Comparison of ENCODE assay signal across 11 cellular contexts in genomic region chr4:13543091-13543581, GRCh38. TPM values are rescaled to one million over a fixed set of nuclear protein-coding genes. Genes with fewer than 3 reads are reported as not detected.
DNase-seq lines count a peak whose midpoint lies in the region; ATAC-seq, FAIRE-seq and TF ChIP-seq lines count a peak whose summit lies in the region.
"Had no signal": no experiment of that assay in that cellular context is flagged by ENCODE, and none has a peak within 500 bp of the region (broad histone marks: within the 10 kb centered on the region; RNA-seq: fewer than 3 reads in every experiment).

No MANE protein-coding gene starts in this region.

- no peak overlapping the region for H2AK5ac ChIP-seq in H9 (ENCODE audit: insufficient read length, low read length)

- no peak overlapping the region for H3K18ac ChIP-seq in H9 (ENCODE audit: insufficient read length, low read depth, low read length)

- no peak overlapping the region for H3K56ac ChIP-seq in H9 (ENCODE audit: insufficient read length, low read depth, low read length)

- H3K4me3 Mint-ChIP-seq in H9 = peak overlapping the region; percentile 73 to 93
- peak overlapping the region; percentile 34 for H3K4me3 Mint-ChIP-seq in natural killer cell treated with Interleukin-12 subunit alpha and Interleukin-12 subunit beta and Interleukin-15 and Interleukin-18, amount 100 ng/mL, for 72 hours

- H3K14ac ChIP-seq in H9 (ENCODE audit: insufficient read depth, low read length) = no peak overlapping the region; the same call in 1 of the 2 replicates

- no peak overlapping the region for H4K91ac ChIP-seq in H9 (ENCODE audit: insufficient read length, low read depth, low read length)

- no peak overlapping the region for H2BK120ac ChIP-seq in H9 (ENCODE audit: low read depth, low read length, poor library complexity, severe bottlenecking)

- no peak overlapping the region for H3T11ph ChIP-seq in H9 (ENCODE audit: low read length)

- no peak overlapping the region for H2BK5ac ChIP-seq in H9 (ENCODE audit: insufficient read length, low read length)

- H4K20me1 ChIP-seq in H9 (ENCODE audit: control insufficient read depth, insufficient read depth, insufficient read length) = peaks cover 3% of the 10 kb centered on the region

- no CpG with 5 or more reads among the region's 13 CpGs for WGBS in H9 (ENCODE audit: extremely low coverage, insufficient read length, low lambda C conversion rate)
- WGBS in ectodermal cell, 2 experiments = 52 to 55% methylated on average over 13 of the region's 13 CpGs

- H3K4me1 ChIP-seq in H9 (ENCODE audit: insufficient read depth, low read length) = no peaks in the 10 kb centered on the region
- H3K4me1 ChIP-seq in ectodermal cell (ENCODE audit: control insufficient read depth, insufficient read depth, low read length) = no peaks in the 10 kb centered on the region

- DNase-seq in AG20443 (ENCODE audit: low spot score) (peak; percentile 13), H9 (no peak), GM19240 (ENCODE audit: insufficient read length, low spot score) (no peak), D721Med (ENCODE audit: insufficient read length, low spot score) (no peak)
- DNase-seq in natural killer cell treated with Interleukin-12 subunit alpha and Interleukin-12 subunit beta and Interleukin-15 and Interleukin-18, amount 100 ng/mL, for 72 hours (ENCODE audit: low spot score) = no peak
- DNase-seq in NK-92 treated with Interleukin-12 subunit alpha and Interleukin-12 subunit beta, amount 100 ng/mL, for 24 hours (lab: John Stamatoyannopoulos, UW) = no peak
- DNase-seq: activated CD4-positive, alpha-beta T cell treated with anti-CD3 and anti-CD28 coated beads for 48 hours; esophagus squamous epithelium had no signal

- peaks cover 25% of the 10 kb centered on the region for H3K23me2 ChIP-seq in H9 (ENCODE audit: insufficient read length, low read depth, low read length, poor library complexity, severe bottlenecking)

- H3K4ac ChIP-seq in H9 (ENCODE audit: low read depth, low read length) = no peak overlapping the region

- no peak overlapping the region for H3K27ac ChIP-seq in H9 (ENCODE audit: insufficient read length, low read depth, low read length)
- no peak overlapping the region for H3K27ac ChIP-seq in ectodermal cell (ENCODE audit: insufficient read depth, low read depth, low read length, poor library complexity, severe bottlenecking)
- H3K27ac ChIP-seq: esophagus squamous epithelium had no signal

- H2BK20ac ChIP-seq in H9 (ENCODE audit: low read depth, low read length, poor library complexity, severe bottlenecking) = no peak overlapping the region

- TF ChIP-seq CTCF in H9 (conservative IDR thresholded peaks at IDR 0.05) (no peak), D721Med (IDR thresholded peaks at IDR 0.05; ENCODE audit: insufficient read depth, missing control alignments) (no peak)

- H3K27me3 Mint-ChIP-seq in H9 (ENCODE audit: low read depth) = peaks cover 94% of the 10 kb centered on the region
- H3K27me3 Mint-ChIP-seq in natural killer cell treated with Interleukin-12 subunit alpha and Interleukin-12 subunit beta and Interleukin-15 and Interleukin-18, amount 100 ng/mL, for 72 hours = peaks cover 40 to 61% of the 10 kb centered on the region in 2 donors

- H3K9ac ChIP-seq in H9 (ENCODE audit: extremely low read depth, insufficient read length, low read length) = no peak overlapping the region

- peak overlapping the region; percentile 64 for H3K4me3 ChIP-seq in ectodermal cell (ENCODE audit: insufficient read depth, low read depth, low read length)

- no peaks in the 10 kb centered on the region for H3K79me2 ChIP-seq in H9 (ENCODE audit: insufficient read depth, low read length)

- H3K23ac ChIP-seq in H9 (ENCODE audit: insufficient read length, low read depth, low read length) = no peak overlapping the region

- no peaks in the 10 kb centered on the region for H3K79me1 ChIP-seq in H9 (ENCODE audit: insufficient read depth, low read depth, low read length, poor library complexity, severe bottlenecking)

- H2BK15ac ChIP-seq in H9 (ENCODE audit: low read depth, low read length) = no peak overlapping the region

- no peaks in the 10 kb centered on the region; a peak in 1 of 7 replicates for H3K36me3 Mint-ChIP-seq in H9 (ENCODE audit: insufficient read depth in 1 of 3, low read depth in 3 of 3)
- H3K36me3 Mint-ChIP-seq in natural killer cell treated with Interleukin-12 subunit alpha and Interleukin-12 subunit beta and Interleukin-15 and Interleukin-18, amount 100 ng/mL, for 72 hours = peaks cover 24% of the 10 kb centered on the region

- H3K27me3 ChIP-seq in H9 (ENCODE audit: insufficient read depth, low read length) = peaks cover 77% of the 10 kb centered on the region
- peaks cover 100% of the 10 kb centered on the region for H3K27me3 ChIP-seq in ectodermal cell (ENCODE audit: control insufficient read depth, insufficient read depth, low read length, poor library complexity, severe bottlenecking)

- peaks cover 9 to 10% of the 10 kb centered on the region in 2 experiments; a peak in 4 of 5 replicates for H3K9me3 Mint-ChIP-seq in H9
- H3K9me3 Mint-ChIP-seq in natural killer cell treated with Interleukin-12 subunit alpha and Interleukin-12 subunit beta and Interleukin-15 and Interleukin-18, amount 100 ng/mL, for 72 hours = peaks cover 3% of the 10 kb centered on the region

- no peak overlapping the region for H3K27ac Mint-ChIP-seq in H9
- H3K27ac Mint-ChIP-seq in natural killer cell treated with Interleukin-12 subunit alpha and Interleukin-12 subunit beta and Interleukin-15 and Interleukin-18, amount 100 ng/mL, for 72 hours = no peak overlapping the region

- peak overlapping the region; percentile 60 for H3K4me2 ChIP-seq in H9 (ENCODE audit: insufficient read depth, insufficient read length, low read length)

- no peak overlapping the region for H2AFZ ChIP-seq in H9 (ENCODE audit: low read length)

- no peak for ATAC-seq in natural killer cell treated with Interleukin-12 subunit alpha and Interleukin-12 subunit beta and Interleukin-15 and Interleukin-18, amount 100 ng/mL, for 72 hours
- ATAC-seq in activated CD4-positive, CD25-positive, alpha-beta regulatory T cell treated with anti-CD3 and anti-CD28 coated beads, Interleukin-2, amount 50 U/mL, for 24 hours = no peak

- H3K9me3 ChIP-seq in H9 (ENCODE audit: control insufficient read depth, low read depth, low read length) (no peaks in the 10 kb centered on the region), ectodermal cell (ENCODE audit: control insufficient read depth, low read length) (no peaks in the 10 kb centered on the region)

- no peak overlapping the region for H4K5ac ChIP-seq in H9 (ENCODE audit: insufficient read length, low read depth, low read length)

- H4K8ac ChIP-seq in H9 (replicated peaks; ENCODE audit: insufficient read length, low read depth, low read length) = no peak overlapping the region

- H3K36me3 ChIP-seq in ectodermal cell (ENCODE audit: control insufficient read depth, insufficient read depth, low read length) = no peaks in the 10 kb centered on the region
- H3K36me3 ChIP-seq: esophagus squamous epithelium had no signal

- H2BK12ac ChIP-seq in H9 (ENCODE audit: insufficient read length, low read depth, low read length) = no peak overlapping the region

- FAIRE-seq in D721Med (lab: Jason Lieb, UNC) = no peak
- FAIRE-seq: GM18507 had no signal

- H3K4me1 Mint-ChIP-seq in H9 = peaks cover 38 to 46% of the 10 kb centered on the region in 2 experiments
- H3K4me1 Mint-ChIP-seq in natural killer cell treated with Interleukin-12 subunit alpha and Interleukin-12 subunit beta and Interleukin-15 and Interleukin-18, amount 100 ng/mL, for 72 hours (ENCODE audit: low read depth in 2 of 2) = peaks cover 28 to 32% of the 10 kb centered on the region in 2 donors

RNA-seq across cellular contexts. Expression of gene NKX3-2, which starts 1.2 kb away (rescaled TPM):
- total RNA-seq in H9 (2021) = 1.9 and 2.3 TPM in 2 replicates
- 2.0 TPM for polyA plus RNA-seq in ectodermal cell (2013, experiment 1 of 4)
- 1.3 TPM for polyA plus RNA-seq in ectodermal cell (2013, experiment 2 of 4)
- 1.8 TPM for polyA plus RNA-seq in ectodermal cell (2013, experiment 3 of 4)
- polyA plus RNA-seq in ectodermal cell (2013, experiment 4 of 4) = 1.6 TPM
- total RNA-seq in natural killer cell treated with Interleukin-12 subunit alpha and Interleukin-12 subunit beta and Interleukin-15 and Interleukin-18, amount 100 ng/mL, for 72 hours = not detected

RNA-seq across cellular contexts. Expression of gene RAB28, which starts 59.0 kb away (rescaled TPM):
- 17.7 and 19.8 TPM in 2 replicates for total RNA-seq in H9 (2021)
- 35.4 TPM for polyA plus RNA-seq in ectodermal cell (2013, experiment 1 of 4)
- 36.0 TPM for polyA plus RNA-seq in ectodermal cell (2013, experiment 2 of 4)
- polyA plus RNA-seq in ectodermal cell (2013, experiment 3 of 4) = 34.0 TPM
- 38.4 TPM for polyA plus RNA-seq in ectodermal cell (2013, experiment 4 of 4)
- total RNA-seq in natural killer cell treated with Interleukin-12 subunit alpha and Interleukin-12 subunit beta and Interleukin-15 and Interleukin-18, amount 100 ng/mL, for 72 hours = 10 to 100 TPM; 16.7 to 17.7 TPM
